ENCODE assay signal across 19 cellular contexts in genomic region chr22:23032681-23033080, GRCh38. TPM values are rescaled to one million over a fixed set of nuclear protein-coding genes. Genes with fewer than 3 reads are reported as not detected.
DNase-seq lines count a peak whose midpoint lies in the region; ATAC-seq and TF ChIP-seq lines count a peak whose summit lies in the region.
"Had no signal": no experiment of that assay in that cellular context is flagged by ENCODE, and none has a peak within 500 bp of the region (broad histone marks: within the 10 kb centered on the region; RNA-seq: fewer than 3 reads in every experiment).

No MANE protein-coding gene starts in this region.

- peak; percentile 15 for DNase-seq in activated CD8-positive, alpha-beta memory T cell treated with anti-CD3 and anti-CD28 coated beads, Interleukin-2, amount 10 ng/mL, durations not matched to agents 7 days and 5 days
- DNase-seq in activated CD8-positive, alpha-beta memory T cell treated with anti-CD3 and anti-CD28 coated beads for 24 hours: no peak
- DNase-seq in OCI-LY7 (ENCODE audit: low spot score) (no peak), mesendoderm (no peak), NCI-H82 (lab: John Stamatoyannopoulos, UW) (no peak), NCI-H187 treated with DMSO at 0.1 percent for 48 hours (lab: John Stamatoyannopoulos, UW) (no peak)
- no peak for DNase-seq in activated CD4-positive, alpha-beta memory T cell treated with anti-CD3 and anti-CD28 coated beads for 36 hours
- DNase-seq: CD4-positive, CD25-positive, alpha-beta regulatory T cell; CD8-positive, alpha-beta memory T cell; COR-L47; DMS 273 treated with DMSO at 0.1 percent for 48 hours; DMS53; DND-41; EL; H9 had no signal

- H2BK120ac ChIP-seq in mesendoderm (ENCODE audit: low read depth, low read length): peak overlapping the region; percentile 96

- peaks cover 19% of the 10 kb centered on the region for H3K9me3 ChIP-seq in OCI-LY7 (ENCODE audit: low read length)
- H3K9me3 ChIP-seq: A549 had no signal

- H3K4me1 ChIP-seq in OCI-LY7 (ENCODE audit: insufficient read depth, low read length, poor library complexity, severe bottlenecking) (peaks cover 83% of the 10 kb centered on the region), mesendoderm (ENCODE audit: control insufficient read depth, low read depth, low read length) (peaks cover 13% of the 10 kb centered on the region)
- H3K4me1 ChIP-seq: A549 had no signal

- H3K4me2 ChIP-seq in OCI-LY7 (ENCODE audit: low read length) (peak overlapping the region; percentile 63), mesendoderm (ENCODE audit: low read length) (no peak overlapping the region)
- H3K4me2 ChIP-seq: A549 had no signal

- H3K4me3 ChIP-seq in OCI-LY7 (ENCODE audit: low read depth, low read length, poor library complexity, severe bottlenecking): peak overlapping the region; percentile 48
- H3K4me3 ChIP-seq in mesendoderm (ENCODE audit: low read length): no peak overlapping the region
- H3K4me3 ChIP-seq: A549, GM12878 had no signal

- intact Hi-C loops in OCI-LY7 (cut with micrococcal nuclease; ENCODE audit: unreplicated experiment): loop anchor here (10.0 kb wide), 1 partner anchor 868 kb away; no protein-coding TSS in a partner anchor
- intact Hi-C loops in activated CD4-positive, alpha-beta memory T cell treated with anti-CD3 and anti-CD28 coated beads for 36 hours (cut with micrococcal nuclease): no loop called here

- peak overlapping the region; percentile 45 for H3K4ac ChIP-seq in mesendoderm (ENCODE audit: low read depth, low read length)

- H2AFZ ChIP-seq in OCI-LY7 (ENCODE audit: low read length): peak overlapping the region; percentile 1; the same call in 1 of the 2 replicates

- no peak overlapping the region for H2BK15ac ChIP-seq in mesendoderm (replicated peaks; ENCODE audit: low read depth)

- H3K79me2 ChIP-seq in OCI-LY7 (ENCODE audit: insufficient read depth, low read depth, low read length) (peaks cover 21% of the 10 kb centered on the region), mesendoderm (ENCODE audit: control insufficient read depth, insufficient read depth, low read length) (no peaks in the 10 kb centered on the region)

- H3K27me3 ChIP-seq in mesendoderm (ENCODE audit: insufficient read depth, low read length, poor library complexity): no peaks in the 10 kb centered on the region

- H3K9me3 Mint-ChIP-seq in activated CD8-positive, alpha-beta memory T cell treated with anti-CD3 and anti-CD28 coated beads, Interleukin-2, amount 10 ng/mL, durations not matched to agents 7 days and 5 days (ENCODE audit: low read depth): no peaks in the 10 kb centered on the region
- H3K9me3 Mint-ChIP-seq in activated CD4-positive, alpha-beta memory T cell treated with anti-CD3 and anti-CD28 coated beads for 36 hours: no peaks in the 10 kb centered on the region
- H3K9me3 Mint-ChIP-seq: CD8-positive, alpha-beta memory T cell had no signal

- H3K36me3 ChIP-seq in OCI-LY7 (ENCODE audit: insufficient read depth, low read length) (peaks cover 38% of the 10 kb centered on the region), mesendoderm (ENCODE audit: control insufficient read depth, insufficient read depth, low read length) (no peaks in the 10 kb centered on the region)

- H3K4me3 Mint-ChIP-seq in activated CD8-positive, alpha-beta memory T cell treated with anti-CD3 and anti-CD28 coated beads, Interleukin-2, amount 10 ng/mL, durations not matched to agents 7 days and 5 days: no peak overlapping the region
- no peak overlapping the region for H3K4me3 Mint-ChIP-seq in activated CD4-positive, alpha-beta memory T cell treated with anti-CD3 and anti-CD28 coated beads for 36 hours
- H3K4me3 Mint-ChIP-seq: CD4-positive, CD25-positive, alpha-beta regulatory T cell; CD8-positive, alpha-beta memory T cell; H9 had no signal

- no CpG with 5 or more reads among the region's 4 CpGs for WGBS in mesendoderm (ENCODE audit: extremely low coverage, insufficient coverage, low lambda C conversion rate)

- POLR2A ChIA-PET in OCI-LY7 (lab: Charles Lee): interaction anchor here (0.6 to 2.5 kb wide), 5 partner anchors 10 to 114 kb away, joined by 3 to 7 read pairs (median 3); no protein-coding TSS in a partner anchor
- POLR2A ChIA-PET in activated CD4-positive, alpha-beta memory T cell treated with anti-CD3 and anti-CD28 coated beads for 36 hours (lab: Charles Lee): no interaction called here

- H3K9me2 ChIP-seq in OCI-LY7 (ENCODE audit: insufficient read depth, low read length): no peaks in the 10 kb centered on the region

- H4K20me1 ChIP-seq in OCI-LY7 (ENCODE audit: insufficient read depth, low read length): no peaks in the 10 kb centered on the region

- no peak overlapping the region for H4K5ac ChIP-seq in mesendoderm (ENCODE audit: low read length)

- ATAC-seq in activated CD8-positive, alpha-beta memory T cell treated with anti-CD3 and anti-CD28 coated beads, Interleukin-2, amount 10 ng/mL, durations not matched to agents 7 days and 5 days: no peak
- ATAC-seq: A549, GM12878, HepG2 had no signal

- peaks cover 9% of the 10 kb centered on the region for H3K27me3 Mint-ChIP-seq in activated CD8-positive, alpha-beta memory T cell treated with anti-CD3 and anti-CD28 coated beads, Interleukin-2, amount 10 ng/mL, durations not matched to agents 7 days and 5 days
- H3K27me3 Mint-ChIP-seq in activated CD4-positive, alpha-beta memory T cell treated with anti-CD3 and anti-CD28 coated beads for 36 hours: peaks cover 12% of the 10 kb centered on the region

- H3K79me1 ChIP-seq in mesendoderm (ENCODE audit: low read length): no peaks in the 10 kb centered on the region

- H3K18ac ChIP-seq in mesendoderm (ENCODE audit: low read length): peak overlapping the region; percentile 32

- no peaks in the 10 kb centered on the region for H3K4me1 Mint-ChIP-seq in activated CD8-positive, alpha-beta memory T cell treated with anti-CD3 and anti-CD28 coated beads, Interleukin-2, amount 10 ng/mL, durations not matched to agents 7 days and 5 days
- peaks cover 7% of the 10 kb centered on the region for H3K4me1 Mint-ChIP-seq in activated CD4-positive, alpha-beta memory T cell treated with anti-CD3 and anti-CD28 coated beads for 36 hours (ENCODE audit: low read depth)
- H3K4me1 Mint-ChIP-seq: CD8-positive, alpha-beta memory T cell had no signal

- peak overlapping the region; percentile 79 for H2BK5ac ChIP-seq in mesendoderm (ENCODE audit: low read length)

- H3K23ac ChIP-seq in mesendoderm (ENCODE audit: low read length): no peak overlapping the region

- CTCF ChIA-PET in activated CD8-positive, alpha-beta memory T cell treated with anti-CD3 and anti-CD28 coated beads, Interleukin-2, amount 10 ng/mL, durations not matched to agents 7 days and 5 days (lab: Charles Lee): no interaction called here
- CTCF ChIA-PET in OCI-LY7 (lab: Charles Lee; ENCODE audit: unreplicated experiment): interaction anchor here (1.1 kb wide), 1 partner anchor 8 kb away, joined by 3 read pairs; no protein-coding TSS in a partner anchor
- CTCF ChIA-PET in activated CD4-positive, alpha-beta memory T cell treated with anti-CD3 and anti-CD28 coated beads for 36 hours (lab: Charles Lee): no interaction called here

- no peak for TF ChIP-seq CTCF in OCI-LY7 (conservative IDR thresholded peaks at IDR 0.05; ENCODE audit: low read length)

- peak overlapping the region; percentile 38 for H2AK5ac ChIP-seq in mesendoderm (ENCODE audit: low read length)

- H3K56ac ChIP-seq in mesendoderm (ENCODE audit: low read length): peak overlapping the region; percentile 44

- no peaks in the 10 kb centered on the region for H3K36me3 Mint-ChIP-seq in activated CD8-positive, alpha-beta memory T cell treated with anti-CD3 and anti-CD28 coated beads, Interleukin-2, amount 10 ng/mL, durations not matched to agents 7 days and 5 days
- no peaks in the 10 kb centered on the region for H3K36me3 Mint-ChIP-seq in activated CD4-positive, alpha-beta memory T cell treated with anti-CD3 and anti-CD28 coated beads for 36 hours
- H3K36me3 Mint-ChIP-seq: CD4-positive, CD25-positive, alpha-beta regulatory T cell had no signal

- H3K9ac ChIP-seq in mesendoderm (ENCODE audit: low read length): no peak overlapping the region

- no peak overlapping the region for H3K27ac Mint-ChIP-seq in activated CD8-positive, alpha-beta memory T cell treated with anti-CD3 and anti-CD28 coated beads, Interleukin-2, amount 10 ng/mL, durations not matched to agents 7 days and 5 days
- no peak overlapping the region for H3K27ac Mint-ChIP-seq in activated CD4-positive, alpha-beta memory T cell treated with anti-CD3 and anti-CD28 coated beads for 36 hours
- H3K27ac Mint-ChIP-seq: CD4-positive, CD25-positive, alpha-beta regulatory T cell; CD8-positive, alpha-beta memory T cell had no signal

- H4K8ac ChIP-seq in mesendoderm (ENCODE audit: low read depth, low read length): no peak overlapping the region

- BruUV-seq in OCI-LY7 (replicated peaks; lab: Mats Ljungman, UMichigan): no TSS peak

- H3K27ac ChIP-seq in OCI-LY7 (ENCODE audit: low read depth, low read length, poor library complexity, severe bottlenecking): peak overlapping the region; percentile 98
- H3K27ac ChIP-seq in mesendoderm (ENCODE audit: low read depth, low read length): peak overlapping the region; percentile 23
- H3K27ac ChIP-seq: 22Rv1, A549 had no signal

RNA-seq across cellular contexts. Expression of gene GNAZ, which starts 37.6 kb away (rescaled TPM):
- total RNA-seq in activated CD8-positive, alpha-beta memory T cell treated with anti-CD3 and anti-CD28 coated beads, Interleukin-2, amount 10 ng/mL, durations not matched to agents 7 days and 5 days: under 1 TPM in 1 of 2 experiments, not detected in 1; 0.12 TPM
- total RNA-seq in OCI-LY7 (2014; rRNA removed; shearing (Covaris generic)): 36.8 and 46.4 TPM in 2 replicates
- total RNA-seq in OCI-LY7 (2022): 38.5 and 42.8 TPM in 2 replicates
- 4.0 TPM for polyA plus RNA-seq in mesendoderm (2013, experiment 1 of 2)
- 3.9 TPM for polyA plus RNA-seq in mesendoderm (2013, experiment 2 of 2)
- 1 to 10 TPM; 1.6 to 2.2 TPM for total RNA-seq in activated CD4-positive, alpha-beta memory T cell treated with anti-CD3 and anti-CD28 coated beads for 36 hours

Comparison
In these comparisons a context has a peak if more than half of its experiments do, and no peak if none do; other contexts are left out.
1. RNA of gene GNAZ, which starts 37.6 kb away (total RNA-seq): 36.8 to 46.4 TPM in OCI-LY7; 1.6 to 2.2 TPM in activated CD4-positive, alpha-beta memory T cell treated with anti-CD3 and anti-CD28 coated beads for 36 hours and 0.12 TPM in activated CD8-positive, alpha-beta memory T cell treated with anti-CD3 and anti-CD28 coated beads, Interleukin-2, amount 10 ng/mL, durations not matched to agents 7 days and 5 days; every median in the first group is over 10 times any median in the second.